ENCODE assay signal across 1 cellular context in genomic region chr11:104602643-104603042, GRCh38.
TF ChIP-seq lines count a peak whose summit lies in the region.

No MANE protein-coding gene starts in this region.

TF ChIP-seq in IMR-90, 13 proteins besides CTCF, POLR2A, EP300 and RAD21 (continued from another document):
- TF ChIP-seq, protein P1, sequence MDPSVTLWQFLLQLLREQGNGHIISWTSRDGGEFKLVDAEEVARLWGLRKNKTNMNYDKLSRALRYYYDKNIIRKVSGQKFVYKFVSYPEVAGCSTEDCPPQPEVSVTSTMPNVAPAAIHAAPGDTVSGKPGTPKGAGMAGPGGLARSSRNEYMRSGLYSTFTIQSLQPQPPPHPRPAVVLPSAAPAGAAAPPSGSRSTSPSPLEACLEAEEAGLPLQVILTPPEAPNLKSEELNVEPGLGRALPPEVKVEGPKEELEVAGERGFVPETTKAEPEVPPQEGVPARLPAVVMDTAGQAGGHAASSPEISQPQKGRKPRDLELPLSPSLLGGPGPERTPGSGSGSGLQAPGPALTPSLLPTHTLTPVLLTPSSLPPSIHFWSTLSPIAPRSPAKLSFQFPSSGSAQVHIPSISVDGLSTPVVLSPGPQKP (IDR thresholded peaks at IDR 0.05; ENCODE audit: borderline replicate concordance, low read depth, low read length): no peak
- TF ChIP-seq USF2 (IDR thresholded peaks at IDR 0.05; ENCODE audit: low read depth, low read length) (no peak), RFX5 (IDR thresholded peaks at IDR 0.05; ENCODE audit: low read depth, low read length) (no peak), FOS (IDR thresholded peaks at IDR 0.05; ENCODE audit: low read depth, low read length) (no peak), MAZ (IDR thresholded peaks at IDR 0.05; ENCODE audit: borderline replicate concordance, low read depth, low read length) (no peak), MXI1 (IDR thresholded peaks at IDR 0.05; ENCODE audit: borderline replicate concordance, low read depth, low read length) (no peak), MAFK (IDR thresholded peaks at IDR 0.05; ENCODE audit: low read depth, low read length) (no peak), CEBPB (IDR thresholded peaks at IDR 0.05; ENCODE audit: low read depth, low read length) (no peak), NFE2L2 (IDR thresholded peaks at IDR 0.05; ENCODE audit: low read depth, low read length) (no peak)
